Comparison of ENCODE assay signal across 29 cellular contexts in genomic region chr4:92516450-92516849, GRCh38.
"Had no signal": no experiment of that assay in that cellular context is flagged by ENCODE, and none has a peak within 500 bp of the region (broad histone marks: within the 10 kb centered on the region; RNA-seq: fewer than 3 reads in every experiment).

No MANE protein-coding gene starts in this region.

- DNase-seq: activated CD4-positive, alpha-beta T cell treated with anti-CD3 and anti-CD28 coated beads, Interleukin-2, amount 10 ng/mL, durations not matched to agents 24 days and 14 days; activated CD4-positive, alpha-beta T cell treated with anti-CD3 and anti-CD28 coated beads, Interleukin-2, amount 50 U/mL, for 4 hours; activated CD8-positive, alpha-beta T cell treated with anti-CD3 and anti-CD28 coated beads for 36 hours; activated gamma-delta T cell; activated naive CD4-positive, alpha-beta T cell treated with Interleukin-2 at 50 U/mL for 16 hours; activated naive CD8-positive, alpha-beta T cell treated with anti-CD3 and anti-CD28 coated beads, Interleukin-2, amount 10 ng/mL, durations not matched to agents 7 days and 5 days; activated T-cell treated with anti-CD3 and anti-CD28 coated beads, Interleukin-2, amount 50 U/mL, for 24 hours; amygdala; Karpas-422; NCI-H1105; NCI-H1417 treated with DMSO at 0.1 percent for 48 hours; NCI-H187 treated with DMSO at 0.1 percent for 48 hours; NCI-H2081 treated with DMSO at 0.1 percent for 48 hours; NCI-H446; NCI-H510A treated with DMSO at 0.1 percent for 48 hours; NCI-H526 treated with DMSO at 0.1 percent for 48 hours; PC-9; SIG-M5; SW 1271; T-helper 1 cell; T-helper 2 cell; T-helper 9 cell; WERI-Rb-1 had no signal

- H3K27me3 Mint-ChIP-seq: activated CD4-positive, alpha-beta T cell treated with anti-CD3 and anti-CD28 coated beads, Interleukin-2, amount 10 ng/mL, durations not matched to agents 24 days and 14 days; activated CD8-positive, alpha-beta T cell treated with anti-CD3 and anti-CD28 coated beads for 36 hours; activated naive CD4-positive, alpha-beta T cell treated with anti-CD3 and anti-CD28 coated beads, Interleukin-2, amount 50 U/mL, for 24 hours; activated naive CD8-positive, alpha-beta T cell treated with anti-CD3 and anti-CD28 coated beads, Interleukin-2, amount 10 ng/mL, durations not matched to agents 7 days and 5 days; activated T-cell treated with anti-CD3 and anti-CD28 coated beads, Interleukin-2, amount 50 U/mL, for 24 hours had no signal

- H3K27me3 ChIP-seq: ascending aorta had no signal

- H3K27ac Mint-ChIP-seq: activated CD4-positive, alpha-beta T cell treated with anti-CD3 and anti-CD28 coated beads, Interleukin-2, amount 10 ng/mL, durations not matched to agents 24 days and 14 days; activated CD8-positive, alpha-beta T cell treated with anti-CD3 and anti-CD28 coated beads for 36 hours; activated naive CD4-positive, alpha-beta T cell treated with anti-CD3 and anti-CD28 coated beads, Interleukin-2, amount 50 U/mL, for 24 hours; activated naive CD8-positive, alpha-beta T cell treated with anti-CD3 and anti-CD28 coated beads, Interleukin-2, amount 10 ng/mL, durations not matched to agents 7 days and 5 days; activated T-cell treated with anti-CD3 and anti-CD28 coated beads, Interleukin-2, amount 50 U/mL, for 24 hours; activated T-helper 2 cell treated with anti-CD3 and anti-CD28 coated beads, Interferon-gamma antibody, Interleukin-2, Interleukin-4, amounts not matched to agents 10 μg/mL and 5 μg/mL and 100 μg/mL, durations not matched to agents 14 hours and 24 hours and 36 hours had no signal

- H2AFZ ChIP-seq: PC-9 had no signal

- H3K4me1 Mint-ChIP-seq: activated CD4-positive, alpha-beta T cell treated with anti-CD3 and anti-CD28 coated beads, Interleukin-2, amount 10 ng/mL, durations not matched to agents 24 days and 14 days; activated naive CD4-positive, alpha-beta T cell treated with anti-CD3 and anti-CD28 coated beads, Interleukin-2, amount 50 U/mL, for 24 hours; activated naive CD8-positive, alpha-beta T cell treated with anti-CD3 and anti-CD28 coated beads, Interleukin-2, amount 10 ng/mL, durations not matched to agents 7 days and 5 days had no signal

- H3K4me1 ChIP-seq: ascending aorta had no signal

- H3K36me3 Mint-ChIP-seq: activated naive CD4-positive, alpha-beta T cell treated with anti-CD3 and anti-CD28 coated beads, Interleukin-2, amount 50 U/mL, for 24 hours; activated naive CD8-positive, alpha-beta T cell treated with anti-CD3 and anti-CD28 coated beads, Interleukin-2, amount 10 ng/mL, durations not matched to agents 7 days and 5 days had no signal

- H3K36me3 ChIP-seq: ascending aorta, WERI-Rb-1 had no signal

- FAIRE-seq: RCC 7860 had no signal

- H3K9me3 Mint-ChIP-seq: activated CD4-positive, alpha-beta T cell treated with anti-CD3 and anti-CD28 coated beads, Interleukin-2, amount 10 ng/mL, durations not matched to agents 24 days and 14 days; activated naive CD8-positive, alpha-beta T cell treated with anti-CD3 and anti-CD28 coated beads, Interleukin-2, amount 10 ng/mL, durations not matched to agents 7 days and 5 days had no signal

- H3K27ac ChIP-seq: ascending aorta, PC-9, RWPE1, WERI-Rb-1 had no signal

- H3K4me3 Mint-ChIP-seq: activated CD4-positive, alpha-beta T cell treated with anti-CD3 and anti-CD28 coated beads, Interleukin-2, amount 10 ng/mL, durations not matched to agents 24 days and 14 days; activated CD8-positive, alpha-beta T cell treated with anti-CD3 and anti-CD28 coated beads for 36 hours; activated naive CD4-positive, alpha-beta T cell treated with anti-CD3 and anti-CD28 coated beads, Interleukin-2, amount 50 U/mL, for 24 hours; activated naive CD8-positive, alpha-beta T cell treated with anti-CD3 and anti-CD28 coated beads, Interleukin-2, amount 10 ng/mL, durations not matched to agents 7 days and 5 days; activated T-cell treated with anti-CD3 and anti-CD28 coated beads, Interleukin-2, amount 50 U/mL, for 24 hours had no signal

- H3K9me3 ChIP-seq: ascending aorta had no signal

- H3K4me3 ChIP-seq: ascending aorta, PC-9 had no signal

- ATAC-seq: activated CD8-positive, alpha-beta T cell treated with anti-CD3 and anti-CD28 coated beads for 36 hours; Right ventricle myocardium inferior had no signal

- H3K4me2 ChIP-seq: PC-9 had no signal
